Comparison of ENCODE assay signal across 24 cellular contexts in the genomic region with DNA sequence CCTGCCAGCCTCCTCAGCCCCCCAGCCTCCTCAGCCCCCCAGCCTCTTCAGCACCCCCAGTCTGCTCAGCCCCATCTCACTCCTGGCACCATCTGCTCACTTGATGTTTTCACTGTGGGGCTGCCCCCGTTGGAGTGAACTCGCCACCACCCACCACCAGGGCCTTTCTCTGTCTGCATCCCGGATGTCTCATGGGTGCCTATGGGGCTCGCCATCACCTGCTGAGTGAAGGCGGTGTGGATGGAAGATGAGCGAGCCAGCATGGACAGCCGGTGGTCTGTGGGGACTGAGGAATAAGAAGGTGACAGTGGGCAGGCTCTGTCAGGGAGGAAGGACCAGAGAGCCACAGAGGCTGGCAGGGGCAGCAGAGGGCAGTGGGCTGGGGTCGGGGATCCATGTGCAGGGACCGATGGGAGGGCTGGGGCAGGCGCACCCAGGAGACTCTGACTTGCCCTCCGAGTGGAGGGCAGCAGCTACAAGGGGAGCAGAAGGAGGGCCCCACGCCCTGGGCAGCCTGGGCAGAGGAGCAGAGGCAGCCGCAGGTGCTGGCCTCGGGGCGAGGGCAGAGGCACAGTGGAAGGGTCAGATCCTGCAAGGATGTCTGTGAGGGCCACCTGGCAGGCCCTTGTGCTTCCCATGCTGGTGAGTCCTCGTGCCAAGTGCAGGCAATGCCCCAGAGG.
"Had no signal": no experiment of that assay in that cellular context is flagged by ENCODE, and none has a peak within 500 bp of the region (broad histone marks: within the 10 kb centered on the region; RNA-seq: fewer than 3 reads in every experiment).

No MANE protein-coding gene starts in this region.

- DNase-seq: activated CD4-positive, alpha-beta memory T cell treated with anti-CD3 and anti-CD28 coated beads, Interleukin-2, amount 10 ng/mL, durations not matched to agents 7 days and 5 days; activated CD4-positive, alpha-beta T cell treated with anti-CD3 and anti-CD28 coated beads for 48 hours; activated CD4-positive, CD25-positive, alpha-beta regulatory T cell; activated naive CD4-positive, alpha-beta T cell treated with anti-CD3 and anti-CD28 coated beads, Interleukin-2, amount 10 ng/mL, durations not matched to agents 7 days and 5 days; activated naive CD8-positive, alpha-beta T cell treated with anti-CD3 and anti-CD28 coated beads, Interleukin-2, amount 50 U/mL, for 24 hours; anterior cingulate cortex; central memory CD4-positive, alpha-beta T cell; colonic mucosa; heart left ventricle; left ventricle myocardium superior; occipital lobe; stimulated activated CD4-positive, alpha-beta T cell treated with anti-CD3 and anti-CD28 coated beads, Interleukin-15, amount 100 ng/mL, for 24 hours; stimulated activated CD4-positive, alpha-beta T cell treated with anti-CD3 and anti-CD28 coated beads, Interleukin-2, amount 100 ng/mL, for 48 hours; T-helper 9 cell; testis had no signal

- H3K4me1 ChIP-seq: colonic mucosa, gastroesophageal sphincter, heart left ventricle, right atrium auricular region, testis had no signal

- H3K27me3 Mint-ChIP-seq: activated CD4-positive, alpha-beta memory T cell treated with anti-CD3 and anti-CD28 coated beads, Interleukin-2, amount 10 ng/mL, durations not matched to agents 7 days and 5 days; brain had no signal

- H3K27ac Mint-ChIP-seq: activated CD4-positive, alpha-beta memory T cell treated with anti-CD3 and anti-CD28 coated beads, Interleukin-2, amount 10 ng/mL, durations not matched to agents 7 days and 5 days; activated naive CD4-positive, alpha-beta T cell treated with anti-CD3 and anti-CD28 coated beads, Interleukin-2, amount 10 ng/mL, durations not matched to agents 7 days and 5 days; activated naive CD8-positive, alpha-beta T cell treated with anti-CD3 and anti-CD28 coated beads, Interleukin-2, amount 50 U/mL, for 24 hours; activated T-helper 2 cell treated with anti-CD3 and anti-CD28 coated beads, Interferon-gamma antibody, Interleukin-2, Interleukin-4, amounts not matched to agents 10 μg/mL and 5 μg/mL and 100 μg/mL, durations not matched to agents 14 hours and 24 hours and 36 hours; progenitor cell of endocrine pancreas; T-cell; type B pancreatic cell had no signal

- H3K4me1 Mint-ChIP-seq: activated CD4-positive, alpha-beta memory T cell treated with anti-CD3 and anti-CD28 coated beads, Interleukin-2, amount 10 ng/mL, durations not matched to agents 7 days and 5 days; activated naive CD4-positive, alpha-beta T cell treated with anti-CD3 and anti-CD28 coated beads, Interleukin-2, amount 10 ng/mL, durations not matched to agents 7 days and 5 days; activated naive CD8-positive, alpha-beta T cell treated with anti-CD3 and anti-CD28 coated beads, Interleukin-2, amount 50 U/mL, for 24 hours; brain; T-cell had no signal

- ATAC-seq: activated naive CD8-positive, alpha-beta T cell treated with anti-CD3 and anti-CD28 coated beads, Interleukin-2, amount 50 U/mL, for 24 hours; gastroesophageal sphincter; heart left ventricle; left ventricle myocardium superior; SK-N-SH treated with all-trans-retinoic acid at 6 μM for 48 hours; T-cell had no signal

- H3K9me3 Mint-ChIP-seq: activated CD4-positive, alpha-beta memory T cell treated with anti-CD3 and anti-CD28 coated beads, Interleukin-2, amount 10 ng/mL, durations not matched to agents 7 days and 5 days; activated naive CD4-positive, alpha-beta T cell treated with anti-CD3 and anti-CD28 coated beads, Interleukin-2, amount 10 ng/mL, durations not matched to agents 7 days and 5 days; activated naive CD8-positive, alpha-beta T cell treated with anti-CD3 and anti-CD28 coated beads, Interleukin-2, amount 50 U/mL, for 24 hours; activated T-helper 2 cell treated with anti-CD3 and anti-CD28 coated beads, Interferon-gamma antibody, Interleukin-2, Interleukin-4, amounts not matched to agents 10 μg/mL and 5 μg/mL and 100 μg/mL, durations not matched to agents 14 hours and 24 hours and 36 hours; T-cell; type B pancreatic cell had no signal

- H3K27ac ChIP-seq: colonic mucosa, gastroesophageal sphincter, heart left ventricle, right atrium auricular region, skin epidermis, testis had no signal

- H3K4me3 Mint-ChIP-seq: activated CD4-positive, alpha-beta memory T cell treated with anti-CD3 and anti-CD28 coated beads, Interleukin-2, amount 10 ng/mL, durations not matched to agents 7 days and 5 days; activated naive CD4-positive, alpha-beta T cell treated with anti-CD3 and anti-CD28 coated beads, Interleukin-2, amount 10 ng/mL, durations not matched to agents 7 days and 5 days; activated naive CD8-positive, alpha-beta T cell treated with anti-CD3 and anti-CD28 coated beads, Interleukin-2, amount 50 U/mL, for 24 hours; brain; T-cell; type B pancreatic cell had no signal

- H3K4me3 ChIP-seq: colonic mucosa, gastroesophageal sphincter, heart left ventricle, right atrium auricular region, skin epidermis, testis had no signal

- H3K36me3 Mint-ChIP-seq: activated naive CD4-positive, alpha-beta T cell treated with anti-CD3 and anti-CD28 coated beads, Interleukin-2, amount 10 ng/mL, durations not matched to agents 7 days and 5 days; brain; T-cell; type B pancreatic cell had no signal

- H3K36me3 ChIP-seq: colonic mucosa, gastroesophageal sphincter, heart left ventricle, right atrium auricular region had no signal

- H3K9me3 ChIP-seq: colonic mucosa, gastroesophageal sphincter, heart left ventricle, right atrium auricular region, testis had no signal

- H3K27me3 ChIP-seq: colonic mucosa, gastroesophageal sphincter, heart left ventricle, right atrium auricular region, testis had no signal
